In genomic region chr22:41914611-41915034, GRCh38 we compare ENCODE assay signal across 9 cellular contexts. TPM values are rescaled to one million over a fixed set of nuclear protein-coding genes. Genes with fewer than 3 reads are reported as not detected.
DNase-seq lines count a peak whose midpoint lies in the region; ATAC-seq and TF ChIP-seq lines count a peak whose summit lies in the region.
"Had no signal": no experiment of that assay in that cellular context is flagged by ENCODE, and none has a peak within 500 bp of the region (broad histone marks: within the 10 kb centered on the region; RNA-seq: fewer than 3 reads in every experiment).

No MANE protein-coding gene starts in this region.

- H3K9me3 ChIP-seq in Karpas-422 (ENCODE audit: low read length) = no peaks in the 10 kb centered on the region
- no peaks in the 10 kb centered on the region for H3K9me3 ChIP-seq in esophagus squamous epithelium
- no peaks in the 10 kb centered on the region for H3K9me3 ChIP-seq in skeletal muscle satellite cell (replicated peaks; ENCODE audit: low read length)

- H3K36me3 ChIP-seq in Karpas-422 (ENCODE audit: insufficient read depth, low read length) (no peaks in the 10 kb centered on the region), esophagus squamous epithelium (no peaks in the 10 kb centered on the region), skeletal muscle satellite cell (ENCODE audit: insufficient read depth, low read length) (no peaks in the 10 kb centered on the region)

- TF ChIP-seq POLR2A in esophagus squamous epithelium (IDR thresholded peaks at IDR 0.05) = no peak

- peaks cover 43% of the 10 kb centered on the region for H4K20me1 ChIP-seq in Karpas-422 (ENCODE audit: insufficient read depth, low read depth, low read length)

- intact Hi-C loops in esophagus squamous epithelium (cut with DNase I) = no loop called here

- H3K27me3 ChIP-seq in Karpas-422 (ENCODE audit: low read length) = no peaks in the 10 kb centered on the region; the same call in 1 of the 2 replicates
- H3K27me3 ChIP-seq in esophagus squamous epithelium = peaks cover 29 to 100% (median 41%) of the 10 kb centered on the region in 4 donors
- peaks cover 69% of the 10 kb centered on the region for H3K27me3 ChIP-seq in skeletal muscle satellite cell (ENCODE audit: control insufficient read depth, insufficient read depth, low read length)

- H3K4me3 ChIP-seq in Karpas-422 (ENCODE audit: low read length) (peak overlapping the region; percentile 60), esophagus squamous epithelium (peak overlapping the region; percentile 25 to 68 (median 40)), skeletal muscle satellite cell (ENCODE audit: low read length) (no peak overlapping the region)

- TF ChIP-seq CTCF in esophagus squamous epithelium (IDR thresholded peaks at IDR 0.05) = no peak

- DNase-seq in NCI-H146 (lab: John Stamatoyannopoulos, UW) = peak; percentile 50
- DNase-seq in NCI-H146 treated with DMSO at 0.1 percent for 48 hours (lab: John Stamatoyannopoulos, UW; ENCODE audit: unreplicated experiment) = no peak
- DNase-seq in Karpas-422 = no peak
- DNase-seq in esophagus squamous epithelium (lab: John Stamatoyannopoulos, UW) = no peak
- no peak for DNase-seq in mucosa of gallbladder (ENCODE audit: low spot score)
- DNase-seq in UCSD-AML1 (lab: John Stamatoyannopoulos, UW; ENCODE audit: unreplicated experiment) = no peak

- no peak overlapping the region for H2AFZ ChIP-seq in Karpas-422 (ENCODE audit: low read length)

- H3K9me2 ChIP-seq in Karpas-422 (replicated peaks; ENCODE audit: insufficient read depth, low read length) = no peaks in the 10 kb centered on the region

- peak overlapping the region; percentile 63 for H3K4me2 ChIP-seq in Karpas-422 (ENCODE audit: low read depth, low read length, poor library complexity, severe bottlenecking)
- H3K4me2 ChIP-seq in skeletal muscle satellite cell (ENCODE audit: low read length) = peak overlapping the region; percentile 58

- no peak overlapping the region for H3K27ac ChIP-seq in Karpas-422 (ENCODE audit: low read length)
- no peak overlapping the region for H3K27ac ChIP-seq in esophagus squamous epithelium

- H3K9ac ChIP-seq in Karpas-422 (ENCODE audit: low read length) (peak overlapping the region; percentile 66), skeletal muscle satellite cell (ENCODE audit: low read depth, low read length) (no peak overlapping the region)

- H3K4me1 ChIP-seq in Karpas-422 (ENCODE audit: low read length) (peaks cover 63% of the 10 kb centered on the region), esophagus squamous epithelium (peaks cover 28 to 62% (median 45%) of the 10 kb centered on the region in 3 donors), skeletal muscle satellite cell (ENCODE audit: control insufficient read depth, insufficient read depth, low read length) (peaks cover 25% of the 10 kb centered on the region)

- no CpG with 5 or more reads among the region's 67 CpGs for WGBS in esophagus squamous epithelium, 2 donors

- no peak for ATAC-seq in HG03025 (IDR thresholded peaks at IDR 0.05; ENCODE audit: low FRiP score, unreplicated experiment)

- H3K79me2 ChIP-seq in Karpas-422 (ENCODE audit: low read length) = no peaks in the 10 kb centered on the region

RNA-seq across cellular contexts. Expression of gene SHISA8, which starts 0.3 kb away (rescaled TPM):
- total RNA-seq in Karpas-422 (2014; rRNA removed; shearing (Covaris generic); ENCODE audit: low replicate concordance) = 3.2 and 6.5 TPM in 2 replicates
- total RNA-seq in esophagus squamous epithelium = not detected
- not detected in 2 replicates for total RNA-seq in skeletal muscle satellite cell (2012; rRNA removed)
- total RNA-seq in mucosa of gallbladder = 1.4 TPM
- total RNA-seq: chondrocyte had no signal

RNA-seq across cellular contexts. Expression of gene TNFRSF13C, which starts 12.0 kb away (rescaled TPM):
- total RNA-seq in Karpas-422 (2014; rRNA removed; shearing (Covaris generic); ENCODE audit: low replicate concordance) = 130 and 141 TPM in 2 replicates
- total RNA-seq in esophagus squamous epithelium (1 to 10 TPM in 1 of 4 donors, under 1 TPM in 3; 0.19 to 1.9 (median 0.32) TPM), mucosa of gallbladder (0.55 TPM)
- under 0.01 TPM in 2 replicates for total RNA-seq in skeletal muscle satellite cell (2012; rRNA removed)

RNA-seq across cellular contexts. Expression of gene CENPM, which starts 32.3 kb away (rescaled TPM):
- total RNA-seq in Karpas-422 (2014; rRNA removed; shearing (Covaris generic); ENCODE audit: low replicate concordance) = 83.8 and 108 TPM in 2 replicates
- total RNA-seq in esophagus squamous epithelium (10 to 100 TPM in 2 of 4 donors, 1 to 10 TPM in 2; 6.9 to 12.6 (median 10.5) TPM), mucosa of gallbladder (3.2 TPM)
- total RNA-seq in skeletal muscle satellite cell (2012; rRNA removed) = 12.4 and 14.9 TPM in 2 replicates

RNA-seq across cellular contexts. Expression of gene SEPTIN3, which starts 54.6 kb away (rescaled TPM):
- not detected in 2 replicates for total RNA-seq in Karpas-422 (2014; rRNA removed; shearing (Covaris generic); ENCODE audit: low replicate concordance)
- total RNA-seq in esophagus squamous epithelium (1 to 10 TPM in 1 of 4 donors, under 1 TPM in 3; 0.04 to 1.1 (median 0.34) TPM), mucosa of gallbladder (0.60 TPM)
- under 0.01 TPM in 1 of 2 replicates, not detected in the other for total RNA-seq in skeletal muscle satellite cell (2012; rRNA removed)

Comparison
In these comparisons a context has a peak if more than half of its experiments do, and no peak if none do; other contexts are left out.
1. RNA of gene TNFRSF13C, which starts 12.0 kb away (total RNA-seq): 130 to 141 TPM in Karpas-422; 0.55 TPM in mucosa of gallbladder (single experiment) and 0.19 to 1.9 TPM in esophagus squamous epithelium; every median in the first group is over 10 times any median in the second.